ENCODE assay signal across 8 cellular contexts in the genomic region with DNA sequence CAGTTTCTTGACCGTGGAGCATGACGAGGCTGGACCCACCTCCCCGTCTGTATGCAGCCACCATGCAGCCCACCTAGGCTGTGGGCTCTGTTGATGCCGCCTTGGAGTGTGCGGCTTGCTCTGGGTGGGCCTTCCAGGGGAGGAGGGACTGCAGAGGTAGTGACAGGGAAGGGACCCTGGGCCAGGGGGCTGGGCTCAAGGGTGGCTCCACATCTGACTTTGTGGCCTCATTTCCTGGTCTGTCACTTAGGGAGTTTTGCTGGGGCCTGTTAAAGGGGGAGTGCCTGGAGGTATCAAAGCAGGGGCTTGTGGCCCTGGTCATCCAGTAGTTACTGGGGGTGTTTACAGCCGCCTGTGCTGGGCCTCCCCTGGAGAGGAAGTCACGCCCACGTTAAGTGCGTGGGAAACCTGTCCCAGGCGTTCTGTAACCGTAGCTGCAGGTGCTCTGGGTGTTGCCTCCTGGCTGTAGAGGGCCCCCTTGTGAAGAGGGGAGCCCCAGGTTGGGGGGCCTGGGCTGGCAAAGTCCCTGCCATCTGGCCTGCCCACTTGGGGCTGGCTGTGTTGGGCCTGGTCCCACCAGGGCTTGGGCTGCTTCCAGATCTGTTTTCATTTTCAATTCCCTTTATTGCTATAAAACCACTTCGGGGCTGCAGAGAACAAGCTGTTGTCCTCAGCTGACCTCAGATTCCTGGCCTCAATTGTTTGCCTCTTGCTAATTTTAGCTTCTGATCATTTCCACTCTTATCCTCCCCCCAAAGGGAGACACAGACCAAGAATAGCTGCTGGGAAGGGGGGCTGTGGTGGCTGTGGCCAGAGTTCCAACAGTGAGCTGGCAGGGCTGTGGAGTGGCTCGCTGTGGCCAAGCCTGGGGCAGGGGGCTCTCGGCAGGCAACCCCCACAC. TPM values are rescaled to one million over a fixed set of nuclear protein-coding genes. Genes with fewer than 3 reads are reported as not detected.
A peak's percentile ranks its signal among the peaks of the same experiment; 100 is the strongest.
DNase-seq lines count a peak whose midpoint lies in the region; ATAC-seq, FAIRE-seq and TF ChIP-seq lines count a peak whose summit lies in the region.

No MANE protein-coding gene starts in this region.

- peak overlapping the region; percentile 98 for H3K27ac Mint-ChIP-seq in activated T-cell treated with anti-CD3 and anti-CD28 coated beads, Interleukin-2, amount 50 U/mL, for 24 hours

- H3K36me3 ChIP-seq in pancreas: no peaks in the 10 kb centered on the region

- no peaks in the 10 kb centered on the region for H3K27me3 Mint-ChIP-seq in activated T-cell treated with anti-CD3 and anti-CD28 coated beads, Interleukin-2, amount 50 U/mL, for 24 hours

- H3K4me3 Mint-ChIP-seq in activated T-cell treated with anti-CD3 and anti-CD28 coated beads, Interleukin-2, amount 50 U/mL, for 24 hours: peak overlapping the region; percentile 53

- peaks cover 26 to 56% (median 51%) of the 10 kb centered on the region in 3 donors for H3K4me1 ChIP-seq in pancreas

- H3K9me3 ChIP-seq in pancreas: no peaks in the 10 kb centered on the region

- H3K4me1 Mint-ChIP-seq in activated T-cell treated with anti-CD3 and anti-CD28 coated beads, Interleukin-2, amount 50 U/mL, for 24 hours (ENCODE audit: low read depth): peaks cover 97% of the 10 kb centered on the region

- WGBS in pancreas, 2 donors: 25% methylated on average over 14 of the region's 14 CpGs

- intact Hi-C loops in pancreas (cut with DNase I): no loop called here

- H3K9me3 Mint-ChIP-seq in activated T-cell treated with anti-CD3 and anti-CD28 coated beads, Interleukin-2, amount 50 U/mL, for 24 hours: no peaks in the 10 kb centered on the region

- DNase-seq in A172 (ENCODE audit: low spot score): peak; percentile 31
- DNase-seq in GM13976 (ENCODE audit: low spot score): peak; percentile 92
- DNase-seq in NCI-H2029 treated with DMSO at 0.1 percent for 48 hours (lab: John Stamatoyannopoulos, UW): peak; percentile 25
- DNase-seq in activated T-cell treated with anti-CD3 and anti-CD28 coated beads, Interleukin-2, amount 50 U/mL, for 24 hours: no peak
- peak; percentile 93 for DNase-seq in foreskin melanocyte
- peak in 4 of 6 donors; percentile 52 to 73 (median 64) for DNase-seq in pancreas
- DNase-seq in cortex of kidney (lab: John Stamatoyannopoulos, UW): no peak

- in situ Hi-C loops in GM13976 (cut with MboI; ENCODE audit: low sequenced_read_pairs, unreplicated experiment): no loop called here

- TF ChIP-seq CTCF in GM13976 (IDR thresholded peaks at IDR 0.05; ENCODE audit: borderline replicate concordance, control extremely low read depth, extremely low read depth, insufficient read depth, missing control alignments): peak; percentile 40
- no peak for TF ChIP-seq CTCF in pancreas (IDR thresholded peaks at IDR 0.05)

- ATAC-seq in HG02763 (IDR thresholded peaks at IDR 0.05; ENCODE audit: unreplicated experiment) (peak; percentile 65), pancreas (peak; percentile 26 to 55 (median 42))

- peak overlapping the region; percentile 62 to 88 (median 84) for H3K27ac ChIP-seq in pancreas

- peak overlapping the region in 1 of 4 donors; percentile 5 for H3K4me3 ChIP-seq in pancreas

- peaks cover 80% of the 10 kb centered on the region for H3K36me3 Mint-ChIP-seq in activated T-cell treated with anti-CD3 and anti-CD28 coated beads, Interleukin-2, amount 50 U/mL, for 24 hours (ENCODE audit: low read depth)

- FAIRE-seq in pancreas (lab: Jason Lieb, UNC): no peak

- H3K27me3 ChIP-seq in pancreas: no peaks in the 10 kb centered on the region

RNA-seq across cellular contexts. Expression of a gene that starts 26.5 kb away (rescaled TPM):
- total RNA-seq in A172 (2014; rRNA removed; shearing (Covaris generic)): 19.6 and 27.9 TPM in 2 replicates
- 10 to 100 TPM; 28.6 to 57.1 (median 37.2) TPM for total RNA-seq in pancreas
- 10 to 100 TPM; 12.3 to 18.7 TPM for polyA plus RNA-seq in pancreas

Comparison
In these comparisons a context has a peak if more than half of its experiments do, and no peak if none do; other contexts are left out.
1. DNase-seq: peak in A172 (single experiment), GM13976 (single experiment), NCI-H2029 treated with DMSO at 0.1 percent for 48 hours (single experiment), foreskin melanocyte (single experiment) and pancreas (4 of 6); none in activated T-cell treated with anti-CD3 and anti-CD28 coated beads, Interleukin-2, amount 50 U/mL, for 24 hours (single experiment) and cortex of kidney (single experiment).